9 cellular contexts compared by ENCODE assay signal in genomic region chr5:177477701-177478477, GRCh38. TPM values are rescaled to one million over a fixed set of nuclear protein-coding genes. Genes with fewer than 3 reads are reported as not detected.
A peak's percentile ranks its signal among the peaks of the same experiment; 100 is the strongest.
DNase-seq lines count a peak whose midpoint lies in the region; ATAC-seq, FAIRE-seq and TF ChIP-seq lines count a peak whose summit lies in the region.
"Had no signal": no experiment of that assay in that cellular context is flagged by ENCODE, and none has a peak within 500 bp of the region (broad histone marks: within the 10 kb centered on the region; RNA-seq: fewer than 3 reads in every experiment).

No MANE protein-coding gene starts in this region.

- intact Hi-C loops in endothelial cell of umbilical vein (cut with micrococcal nuclease) (loop anchor here (10.0 kb wide), 1 partner anchor 1033 kb away; the partner anchor contains the start of gene FAF2), tibial artery (cut with DNase I; ENCODE audit: low total_unique reads) (no loop called here)

- peak; percentile 15 for TF ChIP-seq POLR2A in endothelial cell of umbilical vein (IDR thresholded peaks at IDR 0.05; ENCODE audit: low read depth, low read length)

- no peaks in the 10 kb centered on the region for H3K27me3 ChIP-seq in endothelial cell of umbilical vein (ENCODE audit: control insufficient read depth in 2 of 2, insufficient read depth in 2 of 2, low read length in 2 of 2)
- no peaks in the 10 kb centered on the region for H3K27me3 ChIP-seq in tibial artery

- TF ChIP-seq CTCF in endothelial cell of umbilical vein (IDR thresholded peaks at IDR 0.05; ENCODE audit: extremely low read depth in 1 of 2, insufficient read depth in 1 of 2, low read depth in 1 of 2, low read length in 2 of 2) (no peak), tibial artery (IDR thresholded peaks at IDR 0.05) (no peak)

- no peak for DNase-seq in activated T-cell treated with anti-CD3 and anti-CD28 coated beads, Interleukin-2, amount 50 U/mL, for 72 hours
- no peak for DNase-seq in activated T-cell treated with anti-CD3 and anti-CD28 coated beads, Interleukin-2, amount 50 U/mL, for 4 hours
- DNase-seq in endothelial cell of umbilical vein (ENCODE audit: low read depth, low spot score) (no peak), tibial artery (no peak), NCI-H345 treated with DMSO at 0.1 percent for 48 hours (lab: John Stamatoyannopoulos, UW; ENCODE audit: unreplicated experiment) (no peak)
- DNase-seq: NCI-H524 treated with DMSO at 0.1 percent for 48 hours, retina had no signal

- peaks cover 65% of the 10 kb centered on the region for H3K4me1 Mint-ChIP-seq in activated T-cell treated with anti-CD3 and anti-CD28 coated beads, Interleukin-2, amount 50 U/mL, for 72 hours (ENCODE audit: low read depth)
- H3K4me1 Mint-ChIP-seq in activated T-cell treated with anti-CD3 and anti-CD28 coated beads, Interleukin-2, amount 50 U/mL, for 4 hours (ENCODE audit: low read depth) = peaks cover 32% of the 10 kb centered on the region

- H3K4me3 ChIP-seq in endothelial cell of umbilical vein (replicated peaks in 1 of 3; ENCODE audit: insufficient read depth in 1 of 3, low read depth in 1 of 3, low read length in 3 of 3) (no peak overlapping the region), tibial artery (no peak overlapping the region)

- no TSS peak for BruUV-seq in endothelial cell of umbilical vein (replicated peaks; lab: Mats Ljungman, UMichigan)

- dilution Hi-C loops in endothelial cell of umbilical vein (cut with MboI; ENCODE audit: extremely low pct_ligation_motif_present, low sequenced_read_pairs) = no loop called here

- H3K27ac ChIP-seq in endothelial cell of umbilical vein (ENCODE audit: insufficient read depth, low read depth, low read length) (no peak overlapping the region), tibial artery (peak overlapping the region; percentile 75 to 100)

- peak; percentile 4 for FAIRE-seq in endothelial cell of umbilical vein (lab: Jason Lieb, UNC)

- H3K9me1 ChIP-seq in endothelial cell of umbilical vein (replicated peaks; ENCODE audit: control insufficient read depth, extremely low read depth, insufficient read depth, low read length) = no peaks in the 10 kb centered on the region

- H3K4me2 ChIP-seq in endothelial cell of umbilical vein (ENCODE audit: insufficient read depth, low read length) = no peak overlapping the region

- H3K36me3 ChIP-seq in endothelial cell of umbilical vein (ENCODE audit: control insufficient read depth in 2 of 2, extremely low read depth in 1 of 2, insufficient read depth in 2 of 2, low read length in 2 of 2) (peaks cover 0 to 5% of the 10 kb centered on the region in 2 experiments), tibial artery (peaks cover 10 to 17% (median 13%) of the 10 kb centered on the region in 3 donors)

- no peaks in the 10 kb centered on the region for H3K4me1 ChIP-seq in endothelial cell of umbilical vein (ENCODE audit: control insufficient read depth, extremely low read depth, insufficient read depth, low read length)
- H3K4me1 ChIP-seq in tibial artery = peaks cover 0 to 89% (median 73%) of the 10 kb centered on the region in 4 donors

- peaks cover 4 to 7% of the 10 kb centered on the region in 2 donors for H3K36me3 Mint-ChIP-seq in activated T-cell treated with anti-CD3 and anti-CD28 coated beads, Interleukin-2, amount 50 U/mL, for 72 hours (ENCODE audit: insufficient read depth in 2 of 2)
- no peaks in the 10 kb centered on the region for H3K36me3 Mint-ChIP-seq in activated T-cell treated with anti-CD3 and anti-CD28 coated beads, Interleukin-2, amount 50 U/mL, for 4 hours (ENCODE audit: insufficient read depth)

- POLR2A ChIA-PET in endothelial cell of umbilical vein (lab: Charles Lee) = interaction anchor here (1.1 to 2.3 kb wide), 4 partner anchors 10 to 19 kb away, joined by 3 to 17 read pairs (median 8); partner anchors contain the start of gene PDLIM7

- H3K79me2 ChIP-seq in endothelial cell of umbilical vein (ENCODE audit: control insufficient read depth, insufficient read depth, low read length) = peaks cover under 1% of the 10 kb centered on the region

- no peaks in the 10 kb centered on the region for H3K9me3 Mint-ChIP-seq in activated T-cell treated with anti-CD3 and anti-CD28 coated beads, Interleukin-2, amount 50 U/mL, for 72 hours
- H3K9me3 Mint-ChIP-seq in activated T-cell treated with anti-CD3 and anti-CD28 coated beads, Interleukin-2, amount 50 U/mL, for 4 hours = no peaks in the 10 kb centered on the region
- H3K9me3 Mint-ChIP-seq: activated T-helper 2 cell treated with anti-CD3 and anti-CD28 coated beads, Interferon-gamma antibody, Interleukin-2, Interleukin-4, amounts not matched to agents 10 μg/mL and 5 μg/mL and 100 μg/mL, durations not matched to agents 14 hours and 24 hours and 36 hours had no signal

- no peak for ATAC-seq in activated T-cell treated with anti-CD3 and anti-CD28 coated beads, Interleukin-2, amount 50 U/mL, for 72 hours (replicated peaks in 1 of 2)
- ATAC-seq in activated T-cell treated with anti-CD3 and anti-CD28 coated beads, Interleukin-2, amount 50 U/mL, for 4 hours = no peak
- no peak for ATAC-seq in GM21360 (IDR thresholded peaks at IDR 0.05; ENCODE audit: unreplicated experiment)

- peaks cover 7% of the 10 kb centered on the region for H3K27me3 Mint-ChIP-seq in activated T-cell treated with anti-CD3 and anti-CD28 coated beads, Interleukin-2, amount 50 U/mL, for 72 hours (ENCODE audit: low read depth)
- H3K27me3 Mint-ChIP-seq in activated T-cell treated with anti-CD3 and anti-CD28 coated beads, Interleukin-2, amount 50 U/mL, for 4 hours (ENCODE audit: low read depth) = peaks cover 5% of the 10 kb centered on the region

- H4K20me1 ChIP-seq in endothelial cell of umbilical vein (replicated peaks; ENCODE audit: control insufficient read depth, extremely low read depth, insufficient read depth, low read length) = no peaks in the 10 kb centered on the region

- H3K9ac ChIP-seq in endothelial cell of umbilical vein (replicated peaks; ENCODE audit: extremely low read depth, insufficient read depth, low read length) = no peak overlapping the region

- CTCF ChIA-PET in endothelial cell of umbilical vein (lab: Charles Lee) = interaction anchor here (1.0 to 3.3 kb wide), 8 partner anchors 8 to 87 kb away, joined by 3 to 17 read pairs (median 4); partner anchors contain the start of gene PDLIM7

- H3K9me3 ChIP-seq in endothelial cell of umbilical vein (replicated peaks; ENCODE audit: control insufficient read depth, insufficient read depth, low read length) (no peaks in the 10 kb centered on the region), tibial artery (no peaks in the 10 kb centered on the region)

- peak overlapping the region in 1 of 2 donors; percentile 74 for H3K4me3 Mint-ChIP-seq in activated T-cell treated with anti-CD3 and anti-CD28 coated beads, Interleukin-2, amount 50 U/mL, for 72 hours
- no peak overlapping the region for H3K4me3 Mint-ChIP-seq in activated T-cell treated with anti-CD3 and anti-CD28 coated beads, Interleukin-2, amount 50 U/mL, for 4 hours

- no peak overlapping the region for H2AFZ ChIP-seq in endothelial cell of umbilical vein (ENCODE audit: low read depth, low read length)

- peak overlapping the region; percentile 100 for H3K27ac Mint-ChIP-seq in activated T-cell treated with anti-CD3 and anti-CD28 coated beads, Interleukin-2, amount 50 U/mL, for 72 hours

RNA-seq across cellular contexts. Expression of gene DBN1, which starts 4.5 kb away (rescaled TPM):
- total RNA-seq in activated T-cell treated with anti-CD3 and anti-CD28 coated beads, Interleukin-2, amount 50 U/mL, for 72 hours = 10 to 100 TPM; 69.5 to 98.8 TPM
- total RNA-seq in activated T-cell treated with anti-CD3 and anti-CD28 coated beads, Interleukin-2, amount 50 U/mL, for 4 hours = 10 to 100 TPM; 16.6 to 48.5 (median 21.6) TPM
- 310 and 336 TPM in 2 replicates for total RNA-seq in endothelial cell of umbilical vein
- polyA plus RNA-seq in endothelial cell of umbilical vein = 198 and 267 TPM in 2 replicates
- 95.2 and 108 TPM in 2 replicates for polyA plus RNA-seq in endothelial cell of umbilical vein (2011; cell fraction: cytosol; rRNA removed)
- polyA plus RNA-seq in endothelial cell of umbilical vein (2011; cell fraction: nucleus; rRNA removed) = 848 and 1,132 TPM in 2 replicates
- polyA plus RNA-seq in endothelial cell of umbilical vein (2012) = 185 and 211 TPM in 2 replicates
- polyA minus RNA-seq in endothelial cell of umbilical vein = 158 and 165 TPM in 2 replicates
- polyA minus RNA-seq in endothelial cell of umbilical vein (2011; cell fraction: cytosol; rRNA and poly(A)+ RNA removed) = 9.4 TPM
- 135 and 363 TPM in 2 replicates for polyA minus RNA-seq in endothelial cell of umbilical vein (2011; cell fraction: nucleus; rRNA and poly(A)+ RNA removed)

RNA-seq across cellular contexts. Expression of gene PDLIM7, which starts 19.5 kb away (rescaled TPM):
- total RNA-seq in activated T-cell treated with anti-CD3 and anti-CD28 coated beads, Interleukin-2, amount 50 U/mL, for 72 hours = 10 to 100 TPM; 87.5 to 93.9 TPM
- total RNA-seq in activated T-cell treated with anti-CD3 and anti-CD28 coated beads, Interleukin-2, amount 50 U/mL, for 4 hours = 10 to 100 TPM; 18.0 to 22.1 (median 19.0) TPM
- 318 and 371 TPM in 2 replicates for total RNA-seq in endothelial cell of umbilical vein
- 314 and 418 TPM in 2 replicates for polyA plus RNA-seq in endothelial cell of umbilical vein
- 181 and 257 TPM in 2 replicates for polyA plus RNA-seq in endothelial cell of umbilical vein (2011; cell fraction: cytosol; rRNA removed)
- 815 and 843 TPM in 2 replicates for polyA plus RNA-seq in endothelial cell of umbilical vein (2011; cell fraction: nucleus; rRNA removed)
- 179 and 248 TPM in 2 replicates for polyA plus RNA-seq in endothelial cell of umbilical vein (2012)
- 120 and 143 TPM in 2 replicates for polyA minus RNA-seq in endothelial cell of umbilical vein
- 25.4 TPM for polyA minus RNA-seq in endothelial cell of umbilical vein (2011; cell fraction: cytosol; rRNA and poly(A)+ RNA removed)
- polyA minus RNA-seq in endothelial cell of umbilical vein (2011; cell fraction: nucleus; rRNA and poly(A)+ RNA removed) = 136 and 281 TPM in 2 replicates

RNA-seq across cellular contexts. Expression of gene PRR7, which starts 31.3 kb away (rescaled TPM):
- 10 to 100 TPM; 12.1 to 16.0 TPM for total RNA-seq in activated T-cell treated with anti-CD3 and anti-CD28 coated beads, Interleukin-2, amount 50 U/mL, for 72 hours
- 10 to 100 TPM; 11.7 to 19.8 (median 14.2) TPM for total RNA-seq in activated T-cell treated with anti-CD3 and anti-CD28 coated beads, Interleukin-2, amount 50 U/mL, for 4 hours
- 5.7 and 6.5 TPM in 2 replicates for total RNA-seq in endothelial cell of umbilical vein
- 6.6 and 10.5 TPM in 2 replicates for polyA plus RNA-seq in endothelial cell of umbilical vein
- 1.9 and 4.7 TPM in 2 replicates for polyA plus RNA-seq in endothelial cell of umbilical vein (2011; cell fraction: cytosol; rRNA removed)
- 1.9 and 2.6 TPM in 2 replicates for polyA plus RNA-seq in endothelial cell of umbilical vein (2011; cell fraction: nucleus; rRNA removed)
- 2.6 and 4.7 TPM in 2 replicates for polyA plus RNA-seq in endothelial cell of umbilical vein (2012)
- 0.38 and 0.63 TPM in 2 replicates for polyA minus RNA-seq in endothelial cell of umbilical vein
- 6.8 TPM for polyA minus RNA-seq in endothelial cell of umbilical vein (2011; cell fraction: cytosol; rRNA and poly(A)+ RNA removed)
- 0.53 and 1.8 TPM in 2 replicates for polyA minus RNA-seq in endothelial cell of umbilical vein (2011; cell fraction: nucleus; rRNA and poly(A)+ RNA removed)

RNA-seq across cellular contexts. Expression of gene DOK3, which starts 31.7 kb away (rescaled TPM):
- total RNA-seq in activated T-cell treated with anti-CD3 and anti-CD28 coated beads, Interleukin-2, amount 50 U/mL, for 72 hours = 1 to 10 TPM; 4.0 to 5.7 TPM
- 1 to 10 TPM; 8.2 to 9.2 (median 8.7) TPM for total RNA-seq in activated T-cell treated with anti-CD3 and anti-CD28 coated beads, Interleukin-2, amount 50 U/mL, for 4 hours
- total RNA-seq in endothelial cell of umbilical vein = 5.3 and 8.1 TPM in 2 replicates
- 4.8 and 5.1 TPM in 2 replicates for polyA plus RNA-seq in endothelial cell of umbilical vein
- polyA plus RNA-seq in endothelial cell of umbilical vein (2011; cell fraction: cytosol; rRNA removed) = 1.5 and 2.4 TPM in 2 replicates
- 14.5 and 14.8 TPM in 2 replicates for polyA plus RNA-seq in endothelial cell of umbilical vein (2011; cell fraction: nucleus; rRNA removed)
- polyA plus RNA-seq in endothelial cell of umbilical vein (2012) = 1.1 and 1.5 TPM in 2 replicates
- 3.6 and 5.2 TPM in 2 replicates for polyA minus RNA-seq in endothelial cell of umbilical vein
- not detected for polyA minus RNA-seq in endothelial cell of umbilical vein (2011; cell fraction: cytosol; rRNA and poly(A)+ RNA removed)
- polyA minus RNA-seq in endothelial cell of umbilical vein (2011; cell fraction: nucleus; rRNA and poly(A)+ RNA removed) = 6.3 TPM in 2 replicates

RNA-seq across cellular contexts. Expression of gene DDX41, which starts 38.9 kb away (rescaled TPM):
- 100 to 1,000 TPM in 1 of 2 donors, 10 to 100 TPM in 1; 89.2 to 117 TPM for total RNA-seq in activated T-cell treated with anti-CD3 and anti-CD28 coated beads, Interleukin-2, amount 50 U/mL, for 72 hours
- 100 to 1,000 TPM; 203 to 220 (median 207) TPM for total RNA-seq in activated T-cell treated with anti-CD3 and anti-CD28 coated beads, Interleukin-2, amount 50 U/mL, for 4 hours
- total RNA-seq in endothelial cell of umbilical vein = 86.4 and 103 TPM in 2 replicates
- polyA plus RNA-seq in endothelial cell of umbilical vein = 118 and 127 TPM in 2 replicates
- 130 and 134 TPM in 2 replicates for polyA plus RNA-seq in endothelial cell of umbilical vein (2011; cell fraction: cytosol; rRNA removed)
- 298 and 329 TPM in 2 replicates for polyA plus RNA-seq in endothelial cell of umbilical vein (2011; cell fraction: nucleus; rRNA removed)
- polyA plus RNA-seq in endothelial cell of umbilical vein (2012) = 68.8 and 73.0 TPM in 2 replicates
- 89.2 and 94.8 TPM in 2 replicates for polyA minus RNA-seq in endothelial cell of umbilical vein
- polyA minus RNA-seq in endothelial cell of umbilical vein (2011; cell fraction: cytosol; rRNA and poly(A)+ RNA removed) = 94.3 TPM
- polyA minus RNA-seq in endothelial cell of umbilical vein (2011; cell fraction: nucleus; rRNA and poly(A)+ RNA removed) = 57.6 and 60.5 TPM in 2 replicates
